8 cellular contexts compared by ENCODE assay signal in the genomic region with DNA sequence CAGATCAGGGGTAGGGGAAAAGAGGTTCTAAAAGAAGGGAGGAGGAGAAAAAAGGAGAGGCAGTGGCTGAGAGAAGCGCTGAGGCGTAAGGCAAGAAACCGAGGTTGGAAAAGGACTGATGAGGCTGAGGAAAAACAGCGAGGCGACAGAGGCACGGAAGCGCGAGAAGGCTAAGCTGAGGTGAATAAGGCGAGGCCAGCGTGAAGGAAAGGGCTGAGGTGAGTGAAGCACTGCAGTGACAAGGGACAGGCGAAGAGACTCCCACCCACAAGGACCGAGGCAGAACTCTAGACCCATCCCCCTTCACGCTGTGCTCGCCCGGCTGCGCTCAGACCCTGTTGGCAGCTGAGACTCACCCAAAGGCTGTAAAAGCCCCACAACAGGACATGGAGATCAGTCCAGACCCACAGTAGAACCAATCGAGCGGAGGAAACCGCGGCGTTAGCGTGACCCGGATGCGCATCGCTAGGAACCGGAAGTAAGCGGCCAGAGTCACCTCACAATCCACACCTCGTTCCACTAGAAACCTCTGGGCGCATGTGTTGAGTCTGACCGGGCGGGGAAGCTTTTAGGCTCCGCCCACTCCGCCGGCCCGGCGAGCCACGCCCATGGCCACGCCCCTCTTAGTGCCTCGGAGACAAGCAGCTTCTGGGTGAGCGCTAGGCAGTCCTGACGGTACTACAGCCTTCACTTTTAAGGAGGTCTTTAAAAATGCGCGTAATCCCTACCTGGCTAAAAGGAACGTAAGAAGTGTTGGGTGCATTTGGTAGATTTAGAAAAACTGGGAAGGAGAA. TPM values are rescaled to one million over a fixed set of nuclear protein-coding genes. Genes with fewer than 3 reads are reported as not detected.
DNase-seq lines count a peak whose midpoint lies in the region; ATAC-seq and TF ChIP-seq lines count a peak whose summit lies in the region.

A gene with protein sequence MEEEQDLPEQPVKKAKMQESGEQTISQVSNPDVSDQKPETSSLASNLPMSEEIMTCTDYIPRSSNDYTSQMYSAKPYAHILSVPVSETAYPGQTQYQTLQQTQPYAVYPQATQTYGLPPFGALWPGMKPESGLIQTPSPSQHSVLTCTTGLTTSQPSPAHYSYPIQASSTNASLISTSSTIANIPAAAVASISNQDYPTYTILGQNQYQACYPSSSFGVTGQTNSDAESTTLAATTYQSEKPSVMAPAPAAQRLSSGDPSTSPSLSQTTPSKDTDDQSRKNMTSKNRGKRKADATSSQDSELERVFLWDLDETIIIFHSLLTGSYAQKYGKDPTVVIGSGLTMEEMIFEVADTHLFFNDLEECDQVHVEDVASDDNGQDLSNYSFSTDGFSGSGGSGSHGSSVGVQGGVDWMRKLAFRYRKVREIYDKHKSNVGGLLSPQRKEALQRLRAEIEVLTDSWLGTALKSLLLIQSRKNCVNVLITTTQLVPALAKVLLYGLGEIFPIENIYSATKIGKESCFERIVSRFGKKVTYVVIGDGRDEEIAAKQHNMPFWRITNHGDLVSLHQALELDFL (minus strand): TSS at position 443 of the 794 bp plus-strand sequence. CDS start 30,584 bp downstream, outside the sequence.

- POLR2A ChIA-PET in BJ (lab: Charles Lee), result interaction anchor here (0.5 to 0.6 kb wide), 5 partner anchors 8 to 555 kb away, joined by 3 to 10 read pairs (median 3); a partner anchor contains a TSS

- H3K4me3 ChIP-seq in BJ (ENCODE audit: low read depth, low read length) (peak within 1 kb of the TSS; percentile 77), coronary artery (peak within 1 kb of the TSS; percentile 84)

- no peaks in the 10 kb centered on the region for H3K36me3 ChIP-seq in BJ (ENCODE audit: control insufficient read depth, insufficient read depth, low read length)

- H3K4me1 Mint-ChIP-seq in activated CD4-positive, alpha-beta T cell treated with anti-CD3 and anti-CD28 coated beads, Interleukin-2, amount 10 ng/mL, durations not matched to agents 24 days and 14 days, result peaks cover 19% of the 10 kb centered on the region

- intact Hi-C loops in activated CD4-positive, alpha-beta T cell treated with anti-CD3 and anti-CD28 coated beads, Interleukin-2, amount 10 ng/mL, durations not matched to agents 24 days and 14 days (cut with micrococcal nuclease), result loop anchor here (1.0 to 10.0 kb wide), 3 partner anchors 32 to 224 kb away; no protein-coding TSS in a partner anchor

- peak; percentile 94 for ATAC-seq in GM19324 (IDR thresholded peaks at IDR 0.05; ENCODE audit: low FRiP score, unreplicated experiment)
- ATAC-seq in HG03469 (IDR thresholded peaks at IDR 0.05; ENCODE audit: unreplicated experiment), result peak; percentile 49

- H3K27me3 ChIP-seq in BJ (ENCODE audit: control insufficient read depth, insufficient read depth, low read length) (no peaks in the 10 kb centered on the region), layer of hippocampus (ENCODE audit: control insufficient read depth, insufficient read depth, low read length) (no peaks in the 10 kb centered on the region)

- H3K9me3 Mint-ChIP-seq in activated CD4-positive, alpha-beta T cell treated with anti-CD3 and anti-CD28 coated beads, Interleukin-2, amount 10 ng/mL, durations not matched to agents 24 days and 14 days, result no peaks in the 10 kb centered on the region

- TF ChIP-seq CTCF in BJ (IDR thresholded peaks at IDR 0.05; ENCODE audit: insufficient read depth, low read depth, low read length) (no peak), coronary artery (IDR thresholded peaks at IDR 0.05) (no peak)

- H3K27ac ChIP-seq in coronary artery (peak within 1 kb of the TSS; percentile 76 to 91), layer of hippocampus (ENCODE audit: low read depth, low read length) (peak within 1 kb of the TSS; percentile 78)

- peaks cover 5% of the 10 kb centered on the region for H3K27me3 Mint-ChIP-seq in activated CD4-positive, alpha-beta T cell treated with anti-CD3 and anti-CD28 coated beads, Interleukin-2, amount 10 ng/mL, durations not matched to agents 24 days and 14 days

- H3K36me3 Mint-ChIP-seq in activated CD4-positive, alpha-beta T cell treated with anti-CD3 and anti-CD28 coated beads, Interleukin-2, amount 10 ng/mL, durations not matched to agents 24 days and 14 days (ENCODE audit: low read depth), result peaks cover 3% of the 10 kb centered on the region

- peak within 1 kb of the TSS; percentile 98 for H3K4me3 Mint-ChIP-seq in activated CD4-positive, alpha-beta T cell treated with anti-CD3 and anti-CD28 coated beads, Interleukin-2, amount 10 ng/mL, durations not matched to agents 24 days and 14 days

- peak; percentile 93 for DNase-seq in BJ (ENCODE audit: low read depth)
- peak; percentile 94 for DNase-seq in NCI-H526 treated with DMSO at 0.1 percent for 48 hours (lab: John Stamatoyannopoulos, UW)
- DNase-seq in activated CD4-positive, alpha-beta T cell treated with anti-CD3 and anti-CD28 coated beads, Interleukin-2, amount 10 ng/mL, durations not matched to agents 24 days and 14 days, result peak; percentile 100
- peak; percentile 100 for DNase-seq in coronary artery (ENCODE audit: low spot score)
- DNase-seq in stimulated activated CD4-positive, alpha-beta T cell treated with anti-CD3 and anti-CD28 coated beads, Interleukin-1b, Interleukin-23, amount 100 ng/mL, for 4 hours (ENCODE audit: low read depth in 2 of 2), result peak; percentile 98 to 99

- CTCF ChIA-PET in BJ (lab: Yijun Ruan, JAX), result interaction anchor here (0.6 to 6.2 kb wide), 9 partner anchors 9 to 225 kb away, joined by 3 to 134 read pairs (median 3); no protein-coding TSS in a partner anchor

- peak within 1 kb of the TSS; percentile 96 for H3K27ac Mint-ChIP-seq in activated CD4-positive, alpha-beta T cell treated with anti-CD3 and anti-CD28 coated beads, Interleukin-2, amount 10 ng/mL, durations not matched to agents 24 days and 14 days

RNA-seq across cellular contexts. Expression of the gene that starts here (rescaled TPM):
- 8.6 and 11.1 TPM in 2 replicates for polyA plus RNA-seq in BJ (2011; rRNA removed)
- polyA minus RNA-seq in BJ (2011; rRNA and poly(A)+ RNA removed), result 21.4 and 32.2 TPM in 2 replicates
- total RNA-seq in activated CD4-positive, alpha-beta T cell treated with anti-CD3 and anti-CD28 coated beads, Interleukin-2, amount 10 ng/mL, durations not matched to agents 24 days and 14 days, result 32.9 and 34.7 TPM in 2 replicates

Comparison
In these comparisons a context has a peak if more than half of its experiments do, and no peak if none do; other contexts are left out.
1. Peak in every context shown above with its lines: DNase-seq, ATAC-seq, H3K4me3 ChIP-seq and H3K27ac ChIP-seq.